37 cellular contexts compared by ENCODE assay signal in the genomic region with DNA sequence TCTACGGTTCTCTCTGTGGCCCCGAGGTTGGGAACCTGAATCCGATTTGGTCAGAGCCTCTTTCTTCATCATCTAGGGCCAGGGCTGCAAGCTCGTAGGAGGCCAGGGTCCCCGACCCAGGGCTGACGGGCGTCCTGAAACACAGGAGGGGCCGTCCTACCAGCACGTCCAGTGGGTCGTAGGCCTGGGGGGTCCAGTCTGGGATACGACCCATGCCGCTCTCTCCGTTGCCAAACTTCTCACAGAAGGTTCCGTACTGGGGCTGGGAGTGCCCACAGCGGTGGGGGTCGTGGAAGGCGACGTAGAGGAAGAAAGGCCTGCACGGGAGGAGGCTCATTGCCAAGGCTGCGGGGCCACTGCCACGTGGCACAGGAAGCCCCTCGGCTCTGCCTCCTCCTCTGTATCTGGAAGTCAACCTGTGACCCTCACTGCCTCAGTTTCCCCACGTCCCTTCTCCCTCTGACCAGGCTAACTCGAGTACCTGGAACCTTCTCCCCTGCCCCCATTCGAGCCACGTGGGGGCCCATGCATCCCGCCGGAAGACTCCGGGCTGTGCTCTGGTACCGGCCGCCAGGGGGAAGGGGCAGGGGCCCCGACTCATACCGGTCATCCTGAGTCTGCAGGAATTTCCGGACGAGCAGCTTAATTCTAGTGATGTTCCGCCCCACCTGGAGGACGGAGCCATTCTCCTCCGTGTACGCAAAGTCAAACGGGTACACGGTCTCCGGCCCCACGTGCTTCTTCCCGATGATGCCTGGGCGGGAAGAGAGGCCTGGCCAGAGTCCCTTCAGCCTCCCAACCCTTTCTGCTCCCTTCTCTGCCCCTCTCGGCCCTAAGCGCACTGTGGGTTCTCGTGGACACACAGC. TPM values are rescaled to one million over a fixed set of nuclear protein-coding genes. Genes with fewer than 3 reads are reported as not detected.
"Had no signal": no experiment of that assay in that cellular context is flagged by ENCODE, and none has a peak within 500 bp of the region (broad histone marks: within the 10 kb centered on the region; RNA-seq: fewer than 3 reads in every experiment).

No MANE protein-coding gene starts in this region.

- H3K4me3 ChIP-seq: adrenal gland, body of pancreas, breast epithelium, PC-9 had no signal

- H3K27me3 ChIP-seq: adrenal gland, body of pancreas, breast epithelium had no signal

- DNase-seq: activated B cell treated with CpG ODN at 0.5 μM for 24 hours; activated CD4-positive, alpha-beta memory T cell treated with anti-CD3 and anti-CD28 coated beads for 36 hours; activated CD4-positive, alpha-beta T cell treated with anti-CD3 and anti-CD28 coated beads for 4 hours; activated CD4-positive, alpha-beta T cell treated with anti-CD3 and anti-CD28 coated beads, Interleukin-2, amount 50 U/mL, for 1 hour; activated CD4-positive, CD25-positive, alpha-beta regulatory T cell treated with anti-CD3 and anti-CD28 coated beads, Interleukin-2, amount 50 U/mL, for 72 hours; activated CD8-positive, alpha-beta memory T cell treated with anti-CD3 and anti-CD28 coated beads, Interleukin-2, amount 50 U/mL, for 4 hours; activated gamma-delta T cell treated with Interleukin-2 at 50 U/mL for 16 hours; activated naive CD4-positive, alpha-beta T cell treated with anti-CD3 and anti-CD28 coated beads for 36 hours; activated T-cell treated with anti-CD3 and anti-CD28 coated beads for 4 hours; activated T-cell treated with anti-CD3 and anti-CD28 coated beads, Interleukin-2, amount 50 U/mL, for 4 hours; adrenal gland; body of pancreas; caudate nucleus; KBM-7; MM.1S; NCI-H1092; NCI-H1436 treated with DMSO at 0.1 percent for 48 hours; NCI-H1694 treated with DMSO at 0.1 percent for 48 hours; NCI-H2029; NCI-H2107; NCI-H2171; NCI-H510A; NCI-H526; NCI-H748 treated with DMSO at 0.1 percent for 48 hours; NK-92 treated with Interleukin-12 subunit alpha and Interleukin-12 subunit beta, amount 100 ng/mL, for 24 hours; PC-9; Right ventricle myocardium superior; SW 1271; T-helper 1 cell; T-helper 2 cell; T-helper 9 cell had no signal

- H3K36me3 ChIP-seq: breast epithelium had no signal

- ATAC-seq: activated naive CD4-positive, alpha-beta T cell treated with anti-CD3 and anti-CD28 coated beads, Interleukin-2, amount 50 U/mL, for 72 hours; activated T-cell treated with anti-CD3 and anti-CD28 coated beads, Interleukin-2, amount 50 U/mL, for 4 hours; body of pancreas had no signal

- H3K9me3 ChIP-seq: adrenal gland, body of pancreas, breast epithelium had no signal

- H3K4me2 ChIP-seq: PC-9 had no signal

- H3K27ac ChIP-seq: adrenal gland, body of pancreas, PC-9, VCaP had no signal

- H2AFZ ChIP-seq: PC-9 had no signal

RNA-seq across cellular contexts. Expression of a gene that starts 44.4 kb away (rescaled TPM):
- total RNA-seq: activated B cell treated with CpG ODN at 0.5 μM for 24 hours; activated CD4-positive, alpha-beta memory T cell treated with anti-CD3 and anti-CD28 coated beads for 36 hours; activated naive CD4-positive, alpha-beta T cell treated with anti-CD3 and anti-CD28 coated beads for 36 hours; activated T-cell treated with anti-CD3 and anti-CD28 coated beads, Interleukin-2, amount 50 U/mL, for 4 hours; activated T-helper 1 cell treated with anti-CD3 and anti-CD28 coated beads, Interleukin-12 subunit alpha, Interleukin-12 subunit beta, Interleukin-2, Interleukin-4 antibody, amounts not matched to agents 30 ng/mL and 10 ng/mL and 1 ng/mL, durations not matched to agents 14 hours and 24 hours and 36 hours; astrocyte; body of pancreas; OCI-LY7; Right ventricle myocardium superior had no signal
